1 cellular context compared by ENCODE assay signal in genomic region chr2:179580378-179581146, GRCh38.
TF ChIP-seq lines count a peak whose summit lies in the region.

No MANE protein-coding gene starts in this region.

TF ChIP-seq in HepG2, 621 proteins besides CTCF, POLR2A, EP300 and RAD21 (continued from another document and continues in another):
- no peak; the same call in 1 of the 2 replicates for TF ChIP-seq STAT6 (CRISPR knock-in tag; IDR thresholded peaks at IDR 0.05; ENCODE audit: borderline replicate concordance)
- TF ChIP-seq ZNF704 (CRISPR knock-in tag; IDR thresholded peaks at IDR 0.05; ENCODE audit: borderline replicate concordance) = no peak; the same call in 1 of the 2 replicates
- TF ChIP-seq ZNF839 (CRISPR knock-in tag; IDR thresholded peaks at IDR 0.05; ENCODE audit: borderline replicate concordance) = no peak
- no peak for TF ChIP-seq FIP1L1 (IDR thresholded peaks at IDR 0.05; ENCODE audit: borderline replicate concordance, insufficient read depth, low read depth, low read length)
- TF ChIP-seq ZNF562 (CRISPR knock-in tag; IDR thresholded peaks at IDR 0.05; ENCODE audit: borderline replicate concordance) = no peak
- TF ChIP-seq ZNF407 (CRISPR knock-in tag; IDR thresholded peaks at IDR 0.05; ENCODE audit: not compliant biosample characterization) = no peak
- no peak for TF ChIP-seq ZNF513 (CRISPR knock-in tag; conservative IDR thresholded peaks at IDR 0.05)
- no peak for TF ChIP-seq ZNF280D (CRISPR knock-in tag; IDR thresholded peaks at IDR 0.05)
- TF ChIP-seq ZNF383 (CRISPR knock-in tag; IDR thresholded peaks at IDR 0.05; ENCODE audit: borderline replicate concordance) = no peak
- TF ChIP-seq ZNF160 (CRISPR knock-in tag; IDR thresholded peaks at IDR 0.05) = no peak
- TF ChIP-seq PHF8 (CRISPR knock-in tag; IDR thresholded peaks at IDR 0.05) = no peak
- no peak for TF ChIP-seq ZNF282 (IDR thresholded peaks at IDR 0.05; ENCODE audit: partially characterized antibody)
- TF ChIP-seq KDM3A (CRISPR knock-in tag; IDR thresholded peaks at IDR 0.05; ENCODE audit: low read depth) = no peak
- no peak for TF ChIP-seq HOXA5 (CRISPR knock-in tag; IDR thresholded peaks at IDR 0.05)
- TF ChIP-seq SMYD3 (CRISPR knock-in tag; IDR thresholded peaks at IDR 0.05) = peak; percentile 57; the same call in 1 of the 2 replicates
- no peak for TF ChIP-seq ZNF577 (CRISPR knock-in tag; IDR thresholded peaks at IDR 0.05; ENCODE audit: borderline replicate concordance, low read depth)
- no peak for TF ChIP-seq BHLHE40 (IDR thresholded peaks at IDR 0.05; ENCODE audit: low read length)
- TF ChIP-seq CBX5 (CRISPR knock-in tag; IDR thresholded peaks at IDR 0.05; ENCODE audit: borderline replicate concordance) = 0 out of 2 replicates have a peak, but pooled peaks have one; percentile 18
- TF ChIP-seq RARG (CRISPR knock-in tag; IDR thresholded peaks at IDR 0.05; ENCODE audit: low read depth) = no peak
- TF ChIP-seq ZNF576 (CRISPR knock-in tag; IDR thresholded peaks at IDR 0.05) = no peak
- TF ChIP-seq KDM4B (CRISPR knock-in tag; IDR thresholded peaks at IDR 0.05) = no peak
- peak; percentile 94 for TF ChIP-seq TEAD3 (CRISPR knock-in tag; optimal IDR thresholded peaks at IDR 0.05; ENCODE audit: borderline replicate concordance)
- TF ChIP-seq SMARCE1 (IDR thresholded peaks at IDR 0.05; ENCODE audit: borderline replicate concordance) = no peak
- no peak for TF ChIP-seq NR2C2 (CRISPR knock-in tag; IDR thresholded peaks at IDR 0.05; ENCODE audit: borderline replicate concordance)
- no peak for TF ChIP-seq JUN (CRISPR knock-in tag; IDR thresholded peaks at IDR 0.05)
- no peak for TF ChIP-seq SRSF4 (IDR thresholded peaks at IDR 0.05; ENCODE audit: low read depth, low read length, poor library complexity, severe bottlenecking)
- TF ChIP-seq ZNF557 (CRISPR knock-in tag; IDR thresholded peaks at IDR 0.05) = no peak
- TF ChIP-seq HMGA1 (CRISPR knock-in tag; conservative IDR thresholded peaks at IDR 0.05) = no peak
- TF ChIP-seq HNRNPUL1 (IDR thresholded peaks at IDR 0.05; ENCODE audit: low read depth, low read length) = no peak
- TF ChIP-seq ZNF572 (CRISPR knock-in tag; IDR thresholded peaks at IDR 0.05) = no peak
- no peak for TF ChIP-seq ZNF782 (CRISPR knock-in tag; IDR thresholded peaks at IDR 0.05; ENCODE audit: borderline replicate concordance)
- no peak for TF ChIP-seq ZFP36L2 (CRISPR knock-in tag; IDR thresholded peaks at IDR 0.05)
- no peak for TF ChIP-seq ZNF646 (CRISPR knock-in tag; IDR thresholded peaks at IDR 0.05)
